Comparison of ENCODE assay signal across 8 cellular contexts in the genomic region with DNA sequence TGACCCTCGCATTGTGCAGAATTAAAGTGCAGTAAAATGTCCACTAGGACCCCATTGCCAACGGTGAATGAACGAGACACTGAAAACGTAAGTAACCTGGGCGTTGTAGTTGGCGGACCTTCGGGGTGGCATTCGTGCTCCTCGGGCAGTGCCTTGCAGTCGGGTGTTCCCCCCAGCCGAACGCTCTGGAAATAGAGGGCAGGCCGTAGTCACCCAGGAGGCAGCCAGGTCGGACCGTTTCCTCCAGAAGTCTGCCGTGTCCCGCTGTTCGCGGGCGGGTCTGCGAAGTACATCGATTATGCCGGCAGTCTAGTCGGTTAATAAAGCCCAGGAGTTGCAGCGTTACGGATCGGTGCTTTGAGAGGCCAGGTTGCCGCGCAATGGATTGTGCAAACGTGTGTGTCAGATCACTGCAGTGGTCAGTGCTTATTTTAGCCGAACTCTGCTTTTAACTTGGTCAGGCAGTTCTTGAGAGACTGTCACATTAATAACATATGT.
DNase-seq lines count a peak whose midpoint lies in the region; ATAC-seq lines count a peak whose summit lies in the region.

No MANE protein-coding gene starts in this region.

- peak overlapping the region; percentile 96 for H3K27ac ChIP-seq in caudate nucleus (ENCODE audit: low read depth, low read length)

- DNase-seq in T-helper 22 cell (ENCODE audit: low read depth) = peak; percentile 17
- DNase-seq in caudate nucleus (lab: John Stamatoyannopoulos, UW) = peak in 17 of 61 donors; percentile 11 to 59 (median 40)
- peak; percentile 75 for DNase-seq in left kidney (ENCODE audit: low read depth, low spot score)
- DNase-seq in stimulated activated CD8-positive, alpha-beta memory T cell treated with anti-CD3 and anti-CD28 coated beads, Interleukin-15, amount 100 ng/mL, for 24 hours (ENCODE audit: low read depth) = peak; percentile 19
- no peak for DNase-seq in NCI-H1048 (lab: John Stamatoyannopoulos, UW)
- no peak for DNase-seq in NCI-H226

- ATAC-seq in GM19035 (IDR thresholded peaks at IDR 0.05; ENCODE audit: unreplicated experiment) (peak; percentile 2), HG03280 (IDR thresholded peaks at IDR 0.05; ENCODE audit: unreplicated experiment) (peak; percentile 8)

Comparison
In these comparisons a context has a peak if more than half of its experiments do, and no peak if none do; other contexts are left out.
1. DNase-seq: peak in T-helper 22 cell (single experiment), left kidney (single experiment) and stimulated activated CD8-positive, alpha-beta memory T cell treated with anti-CD3 and anti-CD28 coated beads, Interleukin-15, amount 100 ng/mL, for 24 hours (single experiment); none in NCI-H1048 (single experiment) and NCI-H226 (single experiment).